Comparison of ENCODE assay signal across 6 cellular contexts in the genomic region with DNA sequence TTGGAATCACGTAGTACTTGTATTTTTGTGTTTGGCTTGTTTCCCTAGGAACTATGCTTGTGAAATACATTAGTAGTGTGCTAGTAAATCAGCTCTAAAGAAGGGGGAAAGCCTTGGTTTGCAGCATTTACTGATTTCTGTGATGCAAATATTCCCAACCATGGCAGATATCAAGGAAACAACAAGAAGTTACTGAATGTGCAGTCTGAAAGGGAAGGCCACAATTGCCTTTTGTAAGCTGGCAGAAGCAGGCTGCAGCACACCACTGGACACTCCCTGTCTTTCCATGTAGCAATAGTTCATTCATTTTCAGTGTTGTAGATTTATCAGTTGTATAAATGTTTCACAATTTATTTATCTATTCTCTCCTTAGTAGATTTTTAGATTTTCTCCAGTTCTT. TPM values are rescaled to one million over a fixed set of nuclear protein-coding genes. Genes with fewer than 3 reads are reported as not detected.
"Had no signal": no experiment of that assay in that cellular context is flagged by ENCODE, and none has a peak within 500 bp of the region (broad histone marks: within the 10 kb centered on the region; RNA-seq: fewer than 3 reads in every experiment).

No MANE protein-coding gene starts in this region.

RNA-seq across cellular contexts. Expression of a gene that starts 4.8 kb away (rescaled TPM):
- total RNA-seq: HepG2, IMR-90, NCI-H460, PC-9, Peyer's patch, SJCRH30 had no signal
